ENCODE assay signal across 17 cellular contexts in genomic region chr12:26030371-26030770, GRCh38.
DNase-seq lines count a peak whose midpoint lies in the region; FAIRE-seq and TF ChIP-seq lines count a peak whose summit lies in the region.
"Had no signal": no experiment of that assay in that cellular context is flagged by ENCODE, and none has a peak within 500 bp of the region (broad histone marks: within the 10 kb centered on the region; RNA-seq: fewer than 3 reads in every experiment).

No MANE protein-coding gene starts in this region.

- H3K9me2 ChIP-seq in GM23248 (ENCODE audit: insufficient read depth) = no peaks in the 10 kb centered on the region

- 31 to 37% methylated on average over 3 of the region's 3 CpGs for WGBS in GM23248 (ENCODE audit: low coverage in 1 of 2, low lambda C conversion rate in 2 of 2, missing lambda C conversion rate in 2 of 2), 2 experiments
- 78 to 89% (median 80%) methylated on average over 3 of the region's 3 CpGs for WGBS in adrenal gland, 4 donors

- H3K4me3 ChIP-seq in GM23248 (no peak overlapping the region), subcutaneous abdominal adipose tissue (ENCODE audit: low read depth in 1 of 5, low read length in 5 of 5) (no peak overlapping the region), adrenal gland (no peak overlapping the region)
- H3K4me3 ChIP-seq: GM12878 had no signal

- no peak for TF ChIP-seq POLR2A in adrenal gland (IDR thresholded peaks at IDR 0.05)

- no peaks in the 10 kb centered on the region for H3K27me3 ChIP-seq in GM23248 (replicated peaks; ENCODE audit: insufficient read depth)
- no peaks in the 10 kb centered on the region for H3K27me3 ChIP-seq in subcutaneous abdominal adipose tissue (ENCODE audit: control insufficient read depth in 5 of 5, insufficient read depth in 4 of 5, low read length in 5 of 5)
- no peaks in the 10 kb centered on the region for H3K27me3 ChIP-seq in adrenal gland

- H3K36me3 ChIP-seq in GM23248 (ENCODE audit: low read depth) = no peaks in the 10 kb centered on the region
- no peaks in the 10 kb centered on the region for H3K36me3 ChIP-seq in subcutaneous abdominal adipose tissue (ENCODE audit: control insufficient read depth in 5 of 5, insufficient read depth in 5 of 5, low read length in 5 of 5)
- H3K36me3 ChIP-seq in adrenal gland (replicated peaks in 1 of 2) = no peaks in the 10 kb centered on the region

- H3K27ac ChIP-seq in GM23248 (peak overlapping the region; percentile 46), VCaP (peak overlapping the region; percentile 66), subcutaneous abdominal adipose tissue (ENCODE audit: low read depth, low read length) (peak overlapping the region; percentile 21), adrenal gland (no peak overlapping the region)

- peaks cover 79% of the 10 kb centered on the region for H3K4me1 ChIP-seq in GM23248 (ENCODE audit: insufficient read depth)
- peaks cover 0 to 20% (median 11%) of the 10 kb centered on the region in 5 donors for H3K4me1 ChIP-seq in subcutaneous abdominal adipose tissue (ENCODE audit: control insufficient read depth in 5 of 5, insufficient read depth in 5 of 5, low read length in 5 of 5)
- peaks cover 0 to 36% of the 10 kb centered on the region in 2 donors for H3K4me1 ChIP-seq in adrenal gland (replicated peaks in 1 of 2)

- TF ChIP-seq CTCF in VCaP (conservative IDR thresholded peaks at IDR 0.05) (no peak), adrenal gland (IDR thresholded peaks at IDR 0.05) (no peak)

- DNase-seq in GM23248 = peak; percentile 51
- DNase-seq in adrenal gland = no peak
- DNase-seq in RKO (ENCODE audit: low spot score) = no peak
- DNase-seq in SIG-M5 (lab: John Stamatoyannopoulos, UW) = no peak
- DNase-seq: ACHN; C1 segment of cervical spinal cord; Calu3; CD4-positive, alpha-beta T cell; DMS 273 treated with DMSO at 0.1 percent for 48 hours; GOT3; H9 had no signal

- peaks cover 71% of the 10 kb centered on the region for H3F3A ChIP-seq in GM23248 (ENCODE audit: insufficient read depth)

- H3K9ac ChIP-seq in GM23248 (peak overlapping the region; percentile 57), subcutaneous abdominal adipose tissue (ENCODE audit: low read length in 5 of 5) (no peak overlapping the region)

- intact Hi-C loops in adrenal gland (cut with DNase I) = no loop called here

- in situ Hi-C loops in GM23248 (cut with MboI) = no loop called here

- no peak overlapping the region for H2AFZ ChIP-seq in GM23248

- H4K20me1 ChIP-seq in GM23248 (ENCODE audit: insufficient read depth) = no peaks in the 10 kb centered on the region

- H3K4me2 ChIP-seq in GM23248 (ENCODE audit: unreplicated experiment) = peak overlapping the region; percentile 59

- peaks cover 98% of the 10 kb centered on the region for H3K79me2 ChIP-seq in GM23248 (ENCODE audit: insufficient read depth)

- FAIRE-seq in islet of Langerhans (lab: Jason Lieb, UNC) = peak; percentile 56
- FAIRE-seq: GM12878, GM18507, HTR-8/SVneo had no signal

- H3K9me3 ChIP-seq in GM23248 (ENCODE audit: low read depth) (no peaks in the 10 kb centered on the region), subcutaneous abdominal adipose tissue (ENCODE audit: control insufficient read depth in 5 of 5, low read length in 5 of 5) (no peaks in the 10 kb centered on the region), adrenal gland (replicated peaks in 1 of 3) (no peaks in the 10 kb centered on the region)

Comparison
In these comparisons a context has a peak if more than half of its experiments do, and no peak if none do; other contexts are left out.
1. H3K27ac ChIP-seq: peak in GM23248 (single experiment), VCaP (single experiment) and subcutaneous abdominal adipose tissue (single experiment); none in adrenal gland (0 of 5).